14 cellular contexts compared by ENCODE assay signal in genomic region chr6:34771727-34772126, GRCh38. TPM values are rescaled to one million over a fixed set of nuclear protein-coding genes. Genes with fewer than 3 reads are reported as not detected.
DNase-seq lines count a peak whose midpoint lies in the region; ATAC-seq and TF ChIP-seq lines count a peak whose summit lies in the region.
"Had no signal": no experiment of that assay in that cellular context is flagged by ENCODE, and none has a peak within 500 bp of the region (broad histone marks: within the 10 kb centered on the region; RNA-seq: fewer than 3 reads in every experiment).

No MANE protein-coding gene starts in this region.

- peak overlapping the region; percentile 53 for H3K27ac ChIP-seq in mesenchymal stem cell (ENCODE audit: low read length, poor library complexity, severe bottlenecking)
- H3K27ac ChIP-seq: WERI-Rb-1 had no signal

- H2BK15ac ChIP-seq in mesenchymal stem cell (ENCODE audit: low read depth, poor library complexity, severe bottlenecking): no peak overlapping the region

- H2AFZ ChIP-seq in mesenchymal stem cell (ENCODE audit: low read depth, low read length): no peak overlapping the region

- H3K4me3 ChIP-seq in astrocyte of the spinal cord (ENCODE audit: low read depth, low read length): no peak overlapping the region
- no peak overlapping the region for H3K4me3 ChIP-seq in mesenchymal stem cell (ENCODE audit: insufficient read depth in 1 of 2, low read depth in 1 of 2, low read length in 2 of 2)
- H3K4me3 ChIP-seq: HAP-1 had no signal

- H2BK12ac ChIP-seq in mesenchymal stem cell (ENCODE audit: low read length in 2 of 2): no peak overlapping the region

- no peak overlapping the region for H2AK5ac ChIP-seq in mesenchymal stem cell (ENCODE audit: low read length, severe bottlenecking)

- H2BK5ac ChIP-seq in mesenchymal stem cell (ENCODE audit: low read depth, low read length, poor library complexity, severe bottlenecking): no peak overlapping the region

- H3K18ac ChIP-seq in mesenchymal stem cell (ENCODE audit: low read depth in 1 of 2, low read length in 2 of 2): no peak overlapping the region

- H3K4ac ChIP-seq in mesenchymal stem cell (ENCODE audit: low read depth in 1 of 2, low read length in 2 of 2): no peak overlapping the region

- H3K4me1 ChIP-seq in mesenchymal stem cell (ENCODE audit: control insufficient read depth, insufficient read depth, low read depth, low read length): no peaks in the 10 kb centered on the region
- H3K4me1 ChIP-seq: HAP-1 had no signal

- no peak overlapping the region for H2BK120ac ChIP-seq in mesenchymal stem cell (ENCODE audit: low read depth, low read length)

- no peak overlapping the region for H3K23ac ChIP-seq in mesenchymal stem cell (ENCODE audit: low read length in 2 of 2)

- ATAC-seq in GM18511 (IDR thresholded peaks at IDR 0.05; ENCODE audit: unreplicated experiment) (no peak), GM21367 (IDR thresholded peaks at IDR 0.05; ENCODE audit: unreplicated experiment) (no peak), HG02610 (IDR thresholded peaks at IDR 0.05; ENCODE audit: unreplicated experiment) (no peak)
- ATAC-seq: stimulated activated naive CD8-positive, alpha-beta T cell treated with anti-CD3 and anti-CD28 coated beads, Interleukin-15, Interleukin-2, amounts not matched to agents 100 U/mL and 50 U/mL, for 24 hours had no signal

- peak; percentile 86 for DNase-seq in EH (ENCODE audit: low read depth)
- DNase-seq in M059J (ENCODE audit: low read depth): peak; percentile 85
- peak; percentile 72 for DNase-seq in astrocyte of the spinal cord (ENCODE audit: low read depth, low spot score)
- peak; percentile 46 for DNase-seq in mesenchymal stem cell
- no peak for DNase-seq in stimulated activated CD4-positive, alpha-beta T cell treated with anti-CD3 and anti-CD28 coated beads, Interleukin-4, amount 100 ng/mL, for 24 hours
- DNase-seq: activated naive CD4-positive, alpha-beta T cell treated with Interleukin-2 at 50 U/mL for 16 hours; GDM1; MM.1S; stimulated activated naive CD8-positive, alpha-beta T cell treated with anti-CD3 and anti-CD28 coated beads, Interleukin-15, Interleukin-2, amounts not matched to agents 100 U/mL and 50 U/mL, for 24 hours; WERI-Rb-1 had no signal

- H3K14ac ChIP-seq in mesenchymal stem cell (ENCODE audit: low read length in 2 of 2): no peak overlapping the region

- H4K8ac ChIP-seq in mesenchymal stem cell (ENCODE audit: low read length): no peak overlapping the region

- H3K36me3 ChIP-seq in mesenchymal stem cell (ENCODE audit: control insufficient read depth in 1 of 2, insufficient read depth in 2 of 2, low read depth in 1 of 2, low read length in 2 of 2): peaks cover 38 to 89% of the 10 kb centered on the region in 2 experiments

- H3K9ac ChIP-seq in mesenchymal stem cell (ENCODE audit: low read length): no peak overlapping the region

- no peak overlapping the region for H3K4me2 ChIP-seq in mesenchymal stem cell (ENCODE audit: low read length, poor library complexity, severe bottlenecking)

- TF ChIP-seq CTCF in astrocyte of the spinal cord (IDR thresholded peaks at IDR 0.05; ENCODE audit: low read depth, low read length): no peak

- no peaks in the 10 kb centered on the region for H3K9me3 ChIP-seq in mesenchymal stem cell (ENCODE audit: control insufficient read depth, low read length)
- H3K9me3 ChIP-seq: HAP-1 had no signal

- peaks cover 19% of the 10 kb centered on the region for H3K79me1 ChIP-seq in mesenchymal stem cell (replicated peaks; ENCODE audit: low read length, poor library complexity, severe bottlenecking)

- WGBS in mesenchymal stem cell: 100% methylated on average over 1 of the region's 1 CpG

- H4K91ac ChIP-seq in mesenchymal stem cell (ENCODE audit: low read length): no peak overlapping the region

- no peaks in the 10 kb centered on the region for H3K27me3 ChIP-seq in mesenchymal stem cell (ENCODE audit: control insufficient read depth in 1 of 2, insufficient read depth in 1 of 2, low read length in 2 of 2)

- in situ Hi-C loops in astrocyte of the spinal cord (cut with HindIII; ENCODE audit: low sequenced_read_pairs): no loop called here

RNA-seq across cellular contexts. Expression of gene SNRPC, which starts 14.4 kb away (rescaled TPM):
- total RNA-seq in M059J (2014; rRNA removed; shearing (Covaris generic)): 304 and 338 TPM in 2 replicates
- 147 TPM for polyA plus RNA-seq in mesenchymal stem cell (2013, experiment 1 of 2)
- polyA plus RNA-seq in mesenchymal stem cell (2013, experiment 2 of 2): 153 TPM

RNA-seq across cellular contexts. Expression of gene BLTP3A, which starts 20.2 kb away (rescaled TPM):
- total RNA-seq in M059J (2014; rRNA removed; shearing (Covaris generic)): 5.9 and 9.3 TPM in 2 replicates
- polyA plus RNA-seq in mesenchymal stem cell (2013, experiment 1 of 2): 3.9 TPM
- polyA plus RNA-seq in mesenchymal stem cell (2013, experiment 2 of 2): 3.7 TPM
